ENCODE assay signal across 8 cellular contexts in the genomic region with DNA sequence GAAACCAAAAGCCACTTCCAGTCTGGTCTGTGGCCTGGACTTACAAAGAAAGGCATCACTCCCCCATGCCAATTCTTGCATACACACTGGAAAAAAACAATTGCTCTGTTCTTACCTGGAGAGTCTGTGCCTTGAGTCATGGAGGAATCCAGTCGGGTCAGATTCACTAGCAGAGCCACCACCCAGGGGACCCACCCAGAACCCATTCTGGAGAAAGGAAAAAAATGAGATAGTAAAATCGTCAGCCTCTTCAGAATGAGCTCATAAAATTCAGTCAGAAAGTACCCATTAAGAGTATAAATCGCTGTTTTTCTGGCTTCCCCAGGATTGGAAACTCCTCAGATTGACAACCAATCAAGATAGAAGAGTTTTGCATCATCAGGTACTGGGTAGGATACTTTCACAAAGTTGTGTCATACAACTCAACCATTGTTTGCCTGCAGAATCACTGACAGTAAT.
DNase-seq lines count a peak whose midpoint lies in the region; ATAC-seq and TF ChIP-seq lines count a peak whose summit lies in the region.

A gene (minus strand): TSS at position 257 of the 459 bp plus-strand sequence. CDS start 51 bp downstream, at position 206.

- no peaks in the 10 kb centered on the region for H3K4me1 Mint-ChIP-seq in central memory CD8-positive, alpha-beta T cell
- peaks cover 20% of the 10 kb centered on the region for H3K4me1 Mint-ChIP-seq in nephron progenitor cell

- intact Hi-C loops in posterior cingulate gyrus (cut with DNase I), result no loop called here

- ATAC-seq in GM18498 (IDR thresholded peaks at IDR 0.05; ENCODE audit: unreplicated experiment) (peak; percentile 46), HG03159 (IDR thresholded peaks at IDR 0.05; ENCODE audit: unreplicated experiment) (peak; percentile 33)
- peak; percentile 24 for ATAC-seq in central memory CD8-positive, alpha-beta T cell (replicated peaks; ENCODE audit: extremely low read depth, poor library complexity, severe bottlenecking)

- H3K9me3 Mint-ChIP-seq in central memory CD8-positive, alpha-beta T cell, result no peaks in the 10 kb centered on the region
- H3K9me3 Mint-ChIP-seq in nephron progenitor cell, result no peaks in the 10 kb centered on the region

- H2AFZ ChIP-seq in parathyroid adenoma, result peak within 1 kb of the TSS; percentile 59

- no peaks in the 10 kb centered on the region for H3K79me2 ChIP-seq in parathyroid adenoma

- H3K27ac Mint-ChIP-seq in central memory CD8-positive, alpha-beta T cell (ENCODE audit: low read depth), result no peak within 1 kb of the TSS
- no peak within 1 kb of the TSS for H3K27ac Mint-ChIP-seq in nephron progenitor cell

- no peak within 1 kb of the TSS for H3K4me3 ChIP-seq in parathyroid adenoma (ENCODE audit: low read depth, low read length)

- TF ChIP-seq CTCF in parathyroid adenoma (IDR thresholded peaks at IDR 0.05) (no peak), nephron progenitor cell (IDR thresholded peaks at IDR 0.05) (no peak)

- no peaks in the 10 kb centered on the region for H3K27me3 Mint-ChIP-seq in central memory CD8-positive, alpha-beta T cell
- H3K27me3 Mint-ChIP-seq in nephron progenitor cell (ENCODE audit: low read depth, poor library complexity), result peaks cover 33% of the 10 kb centered on the region

- H3K4me2 ChIP-seq in parathyroid adenoma (ENCODE audit: low read length), result peak within 1 kb of the TSS; percentile 32

- H3K27me3 ChIP-seq in parathyroid adenoma (ENCODE audit: control insufficient read depth, insufficient read depth, low read length), result no peaks in the 10 kb centered on the region

- no peak within 1 kb of the TSS for H3K9ac ChIP-seq in parathyroid adenoma

- H3K9me3 ChIP-seq in parathyroid adenoma (ENCODE audit: control insufficient read depth, low read length), result no peaks in the 10 kb centered on the region

- H3K4me3 Mint-ChIP-seq in central memory CD8-positive, alpha-beta T cell, result no peak within 1 kb of the TSS
- no peak within 1 kb of the TSS for H3K4me3 Mint-ChIP-seq in nephron progenitor cell

- H3K27ac ChIP-seq in parathyroid adenoma, result no peak within 1 kb of the TSS

- H3K36me3 ChIP-seq in parathyroid adenoma (ENCODE audit: control insufficient read depth, insufficient read depth, low read length), result no peaks in the 10 kb centered on the region

- DNase-seq in central memory CD8-positive, alpha-beta T cell (ENCODE audit: low spot score in 2 of 2), result no peak
- DNase-seq in NCI-H2171 (lab: John Stamatoyannopoulos, UW) (no peak), nephron progenitor cell (no peak), posterior cingulate gyrus (no peak)
- DNase-seq in effector CD8-positive, alpha-beta T cell (lab: John Stamatoyannopoulos, UW), result no peak

- no peaks in the 10 kb centered on the region for H3K4me1 ChIP-seq in parathyroid adenoma

- peaks cover 4% of the 10 kb centered on the region for H3K36me3 Mint-ChIP-seq in central memory CD8-positive, alpha-beta T cell (ENCODE audit: insufficient read depth)
- H3K36me3 Mint-ChIP-seq in nephron progenitor cell (ENCODE audit: low read depth), result no peaks in the 10 kb centered on the region
